ENCODE assay signal across 1 cellular context in the genomic region with DNA sequence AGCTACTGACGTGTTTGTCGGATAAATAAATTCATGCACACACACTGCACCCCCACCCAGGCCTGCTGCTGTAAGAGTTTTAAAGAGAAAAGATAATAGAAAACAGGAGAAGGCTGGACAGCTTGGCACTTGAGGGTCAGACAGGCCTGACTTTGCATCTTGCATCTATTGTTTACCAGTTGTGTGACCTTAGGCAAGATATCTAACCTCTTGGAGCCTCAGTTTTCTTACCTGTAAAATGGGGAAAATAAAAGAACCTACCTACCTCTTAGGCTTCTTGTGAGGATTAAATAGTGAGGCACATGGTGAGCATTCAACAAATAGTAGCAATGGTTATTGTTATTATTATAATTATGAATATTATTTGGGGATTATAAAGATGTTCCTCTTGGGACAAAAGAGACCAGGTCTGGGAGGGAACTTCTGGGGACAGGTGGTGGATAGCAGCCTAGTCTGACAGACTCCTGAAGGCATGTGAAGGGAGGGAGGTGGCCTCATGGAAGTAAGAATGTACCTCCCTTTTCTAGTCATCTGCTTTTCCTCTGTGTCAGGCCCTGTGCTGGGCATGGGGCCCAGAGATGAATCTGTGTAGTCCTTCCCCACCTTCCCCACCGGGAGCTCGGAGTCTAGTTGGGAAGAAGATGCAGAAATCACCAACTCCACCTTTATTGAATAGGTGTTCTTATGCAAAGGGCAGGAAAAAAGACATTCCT.
TF ChIP-seq lines count a peak whose summit lies in the region.

No MANE protein-coding gene starts in this region.

TF ChIP-seq in K562, 482 proteins besides CTCF, POLR2A, EP300 and RAD21:
- TF ChIP-seq, protein P1, sequence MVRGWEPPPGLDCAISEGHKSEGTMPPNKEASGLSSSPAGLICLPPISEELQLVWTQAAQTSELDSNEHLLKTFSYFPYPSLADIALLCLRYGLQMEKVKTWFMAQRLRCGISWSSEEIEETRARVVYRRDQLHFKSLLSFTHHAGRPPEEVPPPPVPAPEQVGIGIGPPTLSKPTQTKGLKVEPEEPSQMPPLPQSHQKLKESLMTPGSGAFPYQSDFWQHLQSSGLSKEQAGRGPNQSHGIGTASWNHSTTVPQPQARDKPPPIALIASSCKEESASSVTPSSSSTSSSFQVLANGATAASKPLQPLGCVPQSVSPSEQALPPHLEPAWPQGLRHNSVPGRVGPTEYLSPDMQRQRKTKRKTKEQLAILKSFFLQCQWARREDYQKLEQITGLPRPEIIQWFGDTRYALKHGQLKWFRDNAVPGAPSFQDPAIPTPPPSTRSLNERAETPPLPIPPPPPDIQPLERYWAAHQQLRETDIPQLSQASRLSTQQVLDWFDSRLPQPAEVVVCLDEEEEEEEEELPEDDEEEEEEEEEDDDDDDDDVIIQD (CRISPR knock-in tag; IDR thresholded peaks at IDR 0.05), result no peak
- TF ChIP-seq, protein P2, sequence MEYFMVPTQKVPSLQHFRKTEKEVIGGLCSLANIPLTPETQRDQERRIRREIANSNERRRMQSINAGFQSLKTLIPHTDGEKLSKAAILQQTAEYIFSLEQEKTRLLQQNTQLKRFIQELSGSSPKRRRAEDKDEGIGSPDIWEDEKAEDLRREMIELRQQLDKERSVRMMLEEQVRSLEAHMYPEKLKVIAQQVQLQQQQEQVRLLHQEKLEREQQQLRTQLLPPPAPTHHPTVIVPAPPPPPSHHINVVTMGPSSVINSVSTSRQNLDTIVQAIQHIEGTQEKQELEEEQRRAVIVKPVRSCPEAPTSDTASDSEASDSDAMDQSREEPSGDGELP (CRISPR knock-in tag; IDR thresholded peaks at IDR 0.05; ENCODE audit: borderline replicate concordance), result no peak
- TF ChIP-seq PPARD (CRISPR knock-in tag; IDR thresholded peaks at IDR 0.05) (no peak), ID3 (CRISPR knock-in tag; IDR thresholded peaks at IDR 0.05) (no peak), ID3 (tag; IDR thresholded peaks at IDR 0.05) (no peak), ZNF41 (CRISPR knock-in tag; conservative IDR thresholded peaks at IDR 0.05) (no peak), KDM1A (IDR thresholded peaks at IDR 0.05) (peak; percentile 25 to 55; a peak in 2 of 4 replicates), TEAD1 (CRISPR knock-in tag; IDR thresholded peaks at IDR 0.05) (no peak), TAF15 (IDR thresholded peaks at IDR 0.05; ENCODE audit: low read depth, low read length) (no peak), BCOR (IDR thresholded peaks at IDR 0.05) (peak; percentile 76), KLF6 (CRISPR knock-in tag; IDR thresholded peaks at IDR 0.05; ENCODE audit: borderline replicate concordance) (no peak), ADNP (tag; IDR thresholded peaks at IDR 0.05) (0 out of 2 replicates have a peak, but pooled peaks have one; percentile 68), ESRRA (IDR thresholded peaks at IDR 0.05; ENCODE audit: borderline replicate concordance, low read depth) (peak; percentile 94), RBM25 (IDR thresholded peaks at IDR 0.05; ENCODE audit: low read depth, low read length, severe bottlenecking) (peak; percentile 93), IFI16 (CRISPR knock-in tag; IDR thresholded peaks at IDR 0.05) (no peak)
